Comparison of ENCODE assay signal across 25 cellular contexts in genomic region chr10:74956555-74957111, GRCh38.
DNase-seq lines count a peak whose midpoint lies in the region; ATAC-seq, FAIRE-seq and TF ChIP-seq lines count a peak whose summit lies in the region.
"Had no signal": no experiment of that assay in that cellular context is flagged by ENCODE, and none has a peak within 500 bp of the region (broad histone marks: within the 10 kb centered on the region; RNA-seq: fewer than 3 reads in every experiment).

No MANE protein-coding gene starts in this region.

- peaks cover 11 to 16% of the 10 kb centered on the region in 2 experiments; a peak in 3 of 4 replicates for H3K4me1 ChIP-seq in SK-N-SH (ENCODE audit: control insufficient read depth in 1 of 2, insufficient read depth in 2 of 2, low read depth in 1 of 2, low read length in 1 of 2)
- no peaks in the 10 kb centered on the region for H3K4me1 ChIP-seq in K562 (replicated peaks in 1 of 2; ENCODE audit: control insufficient read depth in 2 of 2, insufficient read depth in 2 of 2, low read length in 2 of 2)
- peaks cover 4% of the 10 kb centered on the region for H3K4me1 ChIP-seq in keratinocyte (ENCODE audit: control insufficient read depth, extremely low read depth, insufficient read depth, low read length)
- H3K4me1 ChIP-seq: SJSA1 had no signal

- in situ Hi-C loops in K562 (cut with MboI): no loop called here

- CTCF ChIA-PET in SK-N-SH (lab: Yijun Ruan, JAX) (interaction anchor here (1.3 kb wide), 1 partner anchor 63 kb away, joined by 3 read pairs; no protein-coding TSS in a partner anchor), K562 (lab: Yijun Ruan, JAX; ENCODE audit: low intra/inter-chr PET ratio) (no interaction called here)

- H3K9me3 ChIP-seq in SK-N-SH (no peaks in the 10 kb centered on the region), K562 (replicated peaks; ENCODE audit: control insufficient read depth, insufficient read depth, low read depth, low read length) (no peaks in the 10 kb centered on the region), keratinocyte (ENCODE audit: control insufficient read depth, low read depth, low read length) (no peaks in the 10 kb centered on the region)
- H3K9me3 ChIP-seq: HAP-1, SJSA1 had no signal

- H2AFZ ChIP-seq in SK-N-SH (ENCODE audit: low read depth): no peak overlapping the region
- no peak overlapping the region for H2AFZ ChIP-seq in K562 (ENCODE audit: low read depth, low read length)
- H2AFZ ChIP-seq in keratinocyte (ENCODE audit: control insufficient read depth, low read length): no peak overlapping the region
- H2AFZ ChIP-seq: GM23338, PC-9 had no signal

- 64% methylated on average over 1 of the region's 1 CpG for WGBS in SK-N-SH (ENCODE audit: low lambda C conversion rate)
- WGBS in K562 (ENCODE audit: insufficient coverage, low coverage, missing lambda C conversion rate): 13% methylated on average over 1 of the region's 1 CpG

- no peaks in the 10 kb centered on the region for H3K9me2 ChIP-seq in SK-N-SH

- TF ChIP-seq CTCF in SK-N-SH (IDR thresholded peaks at IDR 0.05) (no peak), K562 (IDR thresholded peaks at IDR 0.05 in 2 of 3, conservative IDR thresholded peaks at IDR 0.05 in 1 of 3; ENCODE audit: insufficient read depth in 2 of 3, low read depth in 1 of 3, low read length in 3 of 3) (no peak), keratinocyte (optimal IDR thresholded peaks at IDR 0.05 in 1 of 3, IDR thresholded peaks at IDR 0.05 in 1 of 3, conservative IDR thresholded peaks at IDR 0.05 in 1 of 3; ENCODE audit: extremely low read depth in 1 of 3, insufficient read depth in 2 of 3, low read length in 3 of 3) (no peak)

- peaks cover 45% of the 10 kb centered on the region; the same call in 1 of the 2 replicates for H3K79me2 ChIP-seq in SK-N-SH (ENCODE audit: insufficient read depth)
- H3K79me2 ChIP-seq in K562 (ENCODE audit: control insufficient read depth, insufficient read depth, low read length): no peaks in the 10 kb centered on the region
- H3K79me2 ChIP-seq in keratinocyte (ENCODE audit: control insufficient read depth, insufficient read depth, low read length): no peaks in the 10 kb centered on the region

- no peak for TF ChIP-seq RAD21 in SK-N-SH (IDR thresholded peaks at IDR 0.05; ENCODE audit: low read length)
- TF ChIP-seq RAD21 in K562 (CRISPR knock-in tag; conservative IDR thresholded peaks at IDR 0.05 in 1 of 2, IDR thresholded peaks at IDR 0.05 in 1 of 2): no peak

- FAIRE-seq in K562 (lab: Jason Lieb, UNC) (no peak), keratinocyte (lab: Jason Lieb, UNC) (no peak)

- TF ChIP-seq POLR2A in K562 (conservative IDR thresholded peaks at IDR 0.05): no peak

- DNase-seq in SK-N-SH (no peak), K562 (ENCODE audit: extremely low read depth in 1 of 4, low spot score in 3 of 4) (no peak), keratinocyte (ENCODE audit: low read depth, low spot score) (no peak), epidermal melanocyte (ENCODE audit: insufficient read length, low spot score) (no peak), RKO (ENCODE audit: low spot score) (no peak)
- no peak for DNase-seq in effector CD8-positive, alpha-beta T cell (lab: John Stamatoyannopoulos, UW)
- DNase-seq: ACHN, DMS153, DND-41, NCI-H1048, NCI-H1417, NCI-H1694, NCI-H2029 treated with DMSO at 0.1 percent for 48 hours, NCI-H446 treated with DMSO at 0.1 percent for 48 hours, NCI-H526, NCI-H82, PC-9, Right ventricle myocardium superior, RPMI8226 had no signal

- intact Hi-C loops in K562 (cut with micrococcal nuclease): no loop called here

- dilution Hi-C loops in keratinocyte (cut with MboI; ENCODE audit: extremely low pct_ligation_motif_present, low sequenced_read_pairs): no loop called here

- no peak for TF ChIP-seq EP300 in SK-N-SH (IDR thresholded peaks at IDR 0.05; ENCODE audit: borderline replicate concordance in 1 of 2, low read depth in 1 of 2, low read length in 1 of 2)
- TF ChIP-seq EP300 in K562 (IDR thresholded peaks at IDR 0.05; ENCODE audit: low read length): no peak

- POLR2A ChIA-PET in SK-N-SH (lab: Yijun Ruan, JAX): no interaction called here
- POLR2A ChIA-PET in K562 (lab: Yijun Ruan, JAX): no interaction called here

- H3K4me2 ChIP-seq in SK-N-SH (no peak overlapping the region; the same call in 1 of the 2 replicates), K562 (ENCODE audit: insufficient read depth, low read length) (no peak overlapping the region), keratinocyte (ENCODE audit: control insufficient read depth, extremely low read depth, insufficient read depth, low read depth, low read length) (peak overlapping the region; percentile 52)
- H3K4me2 ChIP-seq: GM23338, PC-9 had no signal

- H3K27ac ChIP-seq in SK-N-SH (ENCODE audit: low read depth in 2 of 2, low read length in 1 of 2) (peak overlapping the region in 1 of 2 experiments; percentile 68; a peak in 1 of 4 replicates), K562 (ENCODE audit: extremely low read depth, low read depth, low read length) (no peak overlapping the region), keratinocyte (ENCODE audit: control insufficient read depth, insufficient read depth, low read length) (no peak overlapping the region)
- H3K27ac ChIP-seq: 22Rv1, HL-60, PC-9, SJSA1 had no signal

- H3K4me3 ChIP-seq in SK-N-SH (ENCODE audit: low read depth in 2 of 2, low read length in 1 of 2) (no peak overlapping the region), K562 (no peak overlapping the region), keratinocyte (ENCODE audit: control insufficient read depth in 2 of 3, extremely low read depth in 1 of 3, insufficient read depth in 2 of 3, low read depth in 1 of 3, low read length in 3 of 3) (no peak overlapping the region)
- H3K4me3 ChIP-seq: GM23338, HAP-1, PC-9, SJSA1 had no signal

- H3K27me3 ChIP-seq in SK-N-SH (ENCODE audit: insufficient read depth): no peaks in the 10 kb centered on the region
- peaks cover 9 to 11% of the 10 kb centered on the region in 2 experiments; a peak in 4 of 5 replicates for H3K27me3 ChIP-seq in K562 (ENCODE audit: control insufficient read depth in 2 of 2, insufficient read depth in 2 of 2, low read length in 2 of 2)
- no peaks in the 10 kb centered on the region for H3K27me3 ChIP-seq in keratinocyte (ENCODE audit: control insufficient read depth, extremely low read depth, insufficient read depth, low read length)
- H3K27me3 ChIP-seq: SJSA1 had no signal

- ATAC-seq in SK-N-SH treated with all-trans-retinoic acid at 6 μM for 48 hours (no peak), K562 (no peak)
- ATAC-seq: GM23338 had no signal

- H3K36me3 ChIP-seq in SK-N-SH (replicated peaks in 1 of 2; ENCODE audit: control insufficient read depth in 1 of 2, insufficient read depth in 2 of 2, low read length in 1 of 2) (peaks cover 0 to 6% of the 10 kb centered on the region in 2 experiments), K562 (ENCODE audit: control insufficient read depth, insufficient read depth, low read length) (no peaks in the 10 kb centered on the region), keratinocyte (ENCODE audit: control insufficient read depth in 2 of 2, extremely low read depth in 1 of 2, insufficient read depth in 2 of 2, low read length in 2 of 2) (peaks cover 0 to 2% of the 10 kb centered on the region in 2 experiments)
- H3K36me3 ChIP-seq: HAP-1, SJSA1 had no signal

- BruUV-seq in K562 (replicated peaks; lab: Mats Ljungman, UMichigan): no TSS peak

- H3K9ac ChIP-seq in SK-N-SH (no peak overlapping the region), K562 (ENCODE audit: insufficient read depth in 1 of 2, low read depth in 2 of 2, low read length in 2 of 2) (no peak overlapping the region), keratinocyte (ENCODE audit: control insufficient read depth, extremely low read depth, insufficient read depth, low read length) (no peak overlapping the region)

- H4K20me1 ChIP-seq in SK-N-SH (ENCODE audit: insufficient read depth): peaks cover 15% of the 10 kb centered on the region; the same call in 1 of the 2 replicates
- H4K20me1 ChIP-seq in K562 (replicated peaks; ENCODE audit: control insufficient read depth, insufficient read depth, low read length): no peaks in the 10 kb centered on the region
- H4K20me1 ChIP-seq in keratinocyte (ENCODE audit: control insufficient read depth, extremely low read depth, insufficient read depth, low read length): no peaks in the 10 kb centered on the region

- H3K9me1 ChIP-seq in K562 (ENCODE audit: control insufficient read depth, insufficient read depth, low read length): no peaks in the 10 kb centered on the region
- no peaks in the 10 kb centered on the region for H3K9me1 ChIP-seq in keratinocyte (ENCODE audit: control insufficient read depth, extremely low read depth, insufficient read depth, low read length)

- no peaks in the 10 kb centered on the region for H3F3A ChIP-seq in SK-N-SH (replicated peaks; ENCODE audit: insufficient read depth)

TF ChIP-seq in SK-N-SH treated with all-trans-retinoic acid at 6 μM for 48 hours, 23 proteins besides CTCF, POLR2A, EP300 and RAD21:
- TF ChIP-seq CSDC2 (CRISPR knock-in tag; IDR thresholded peaks at IDR 0.05) (0 out of 2 replicates have a peak, but pooled peaks have one; percentile 40), ZNF8 (CRISPR knock-in tag; IDR thresholded peaks at IDR 0.05) (no peak), ZFP30 (CRISPR knock-in tag; IDR thresholded peaks at IDR 0.05) (no peak), GLIS3 (CRISPR knock-in tag; IDR thresholded peaks at IDR 0.05) (0 out of 2 replicates have a peak, but pooled peaks have one; percentile 8)

TF ChIP-seq in SK-N-SH, 30 proteins besides CTCF, POLR2A, EP300 and RAD21 (continues in another document):
- TF ChIP-seq RCOR1 (IDR thresholded peaks at IDR 0.05; ENCODE audit: low read length) (no peak), FOXM1 (IDR thresholded peaks at IDR 0.05; ENCODE audit: low read depth) (no peak), CHD2 (IDR thresholded peaks at IDR 0.05; ENCODE audit: low read length, partially characterized antibody) (no peak)

TF ChIP-seq in K562, 482 proteins besides CTCF, POLR2A, EP300 and RAD21 (continues in another document):
- TF ChIP-seq RBM25 (IDR thresholded peaks at IDR 0.05; ENCODE audit: low read depth, low read length, severe bottlenecking) (peak; percentile 48), CBX2 (IDR thresholded peaks at IDR 0.05; ENCODE audit: insufficient read depth, low read length, poor library complexity, severe bottlenecking) (peak; percentile 37), RNF219 (CRISPR knock-in tag; IDR thresholded peaks at IDR 0.05) (no peak)
